9 cellular contexts compared by ENCODE assay signal in genomic region chr17:29138184-29138955, GRCh38. TPM values are rescaled to one million over a fixed set of nuclear protein-coding genes. Genes with fewer than 3 reads are reported as not detected.
DNase-seq lines count a peak whose midpoint lies in the region; ATAC-seq and TF ChIP-seq lines count a peak whose summit lies in the region.
"Had no signal": no experiment of that assay in that cellular context is flagged by ENCODE, and none has a peak within 500 bp of the region (broad histone marks: within the 10 kb centered on the region; RNA-seq: fewer than 3 reads in every experiment).

No MANE protein-coding gene starts in this region.

- H3K36me3 Mint-ChIP-seq in T-helper 17 cell (ENCODE audit: low read depth): no peaks in the 10 kb centered on the region
- H3K36me3 Mint-ChIP-seq in effector memory CD8-positive, alpha-beta T cell (ENCODE audit: insufficient read depth): peaks cover 41% of the 10 kb centered on the region

- peaks cover 52% of the 10 kb centered on the region for H3K4me1 Mint-ChIP-seq in T-helper 17 cell
- H3K4me1 Mint-ChIP-seq in effector memory CD8-positive, alpha-beta T cell (ENCODE audit: low read depth in 2 of 2): peaks cover 49 to 58% of the 10 kb centered on the region in 2 donors

- H3K9me3 ChIP-seq in T-helper 17 cell (ENCODE audit: control insufficient read depth, low read length, poor library complexity, severe bottlenecking): no peaks in the 10 kb centered on the region

- no peak for DNase-seq in T-helper 17 cell
- DNase-seq in effector memory CD8-positive, alpha-beta T cell: peak in 2 of 3 experiments; percentile 23 to 33
- peak; percentile 54 to 57 for DNase-seq in stimulated activated CD4-positive, alpha-beta T cell treated with anti-CD3 and anti-CD28 coated beads, Interleukin-2, amount 100 ng/mL, for 48 hours
- DNase-seq in SIG-M5 (lab: John Stamatoyannopoulos, UW): no peak
- DNase-seq in NOMO-1 treated with DMSO at 0.1 percent for 48 hours (lab: John Stamatoyannopoulos, UW; ENCODE audit: unreplicated experiment): no peak
- no peak for DNase-seq in HPDE6-E6E7 (ENCODE audit: extremely low spot score)
- DNase-seq in NCI-H1417 treated with DMSO at 0.1 percent for 48 hours (lab: John Stamatoyannopoulos, UW): no peak

- ATAC-seq in T-helper 17 cell: peak; percentile 21
- ATAC-seq in effector memory CD8-positive, alpha-beta T cell (replicated peaks): peak; percentile 16
- ATAC-seq: Panc1 had no signal

- no peaks in the 10 kb centered on the region for H3K9me3 Mint-ChIP-seq in effector memory CD8-positive, alpha-beta T cell

- TF ChIP-seq POLR2A in GM19193 (IDR thresholded peaks at IDR 0.05; ENCODE audit: extremely low read depth, insufficient read depth, insufficient read length): peak; percentile 33

- H3K4me3 Mint-ChIP-seq in T-helper 17 cell: peak overlapping the region; percentile 96
- H3K4me3 Mint-ChIP-seq in effector memory CD8-positive, alpha-beta T cell: peak overlapping the region; percentile 89 to 92

- H3K27ac Mint-ChIP-seq in T-helper 17 cell: peak overlapping the region; percentile 98
- peak overlapping the region; percentile 95 to 96 for H3K27ac Mint-ChIP-seq in effector memory CD8-positive, alpha-beta T cell

- no peaks in the 10 kb centered on the region for H3K27me3 Mint-ChIP-seq in T-helper 17 cell
- H3K27me3 Mint-ChIP-seq in effector memory CD8-positive, alpha-beta T cell: no peaks in the 10 kb centered on the region

RNA-seq across cellular contexts. Expression of gene MYO18A, which starts 41.8 kb away (rescaled TPM):
- 100 to 1,000 TPM; 142 to 153 TPM for total RNA-seq in T-helper 17 cell

Comparison
In these comparisons a context has a peak if more than half of its experiments do, and no peak if none do; other contexts are left out.
1. DNase-seq: peak in effector memory CD8-positive, alpha-beta T cell (2 of 3) and stimulated activated CD4-positive, alpha-beta T cell treated with anti-CD3 and anti-CD28 coated beads, Interleukin-2, amount 100 ng/mL, for 48 hours (2 of 2); none in T-helper 17 cell (0 of 3), SIG-M5 (single experiment), NOMO-1 treated with DMSO at 0.1 percent for 48 hours (single experiment), HPDE6-E6E7 (single experiment) and NCI-H1417 treated with DMSO at 0.1 percent for 48 hours (single experiment).